ENCODE assay signal across 9 cellular contexts in genomic region chr5:160269017-160269416, GRCh38. TPM values are rescaled to one million over a fixed set of nuclear protein-coding genes. Genes with fewer than 3 reads are reported as not detected.
DNase-seq lines count a peak whose midpoint lies in the region; ATAC-seq and TF ChIP-seq lines count a peak whose summit lies in the region.
"Had no signal": no experiment of that assay in that cellular context is flagged by ENCODE, and none has a peak within 500 bp of the region (broad histone marks: within the 10 kb centered on the region; RNA-seq: fewer than 3 reads in every experiment).

No MANE protein-coding gene starts in this region.

- H3K9me3 Mint-ChIP-seq in stimulated activated effector memory CD8-positive, alpha-beta T cell treated with anti-CD3 and anti-CD28 coated beads, Interleukin-12 subunit alpha, Interleukin-12 subunit beta, amount 100 ng/mL, for 72 hours = no peaks in the 10 kb centered on the region

- no peak for TF ChIP-seq CTCF in HEK293 (tag by site-specific recombination; IDR thresholded peaks at IDR 0.05)
- no peak for TF ChIP-seq CTCF in adrenal gland (IDR thresholded peaks at IDR 0.05)
- TF ChIP-seq CTCF in left ventricle myocardium inferior (IDR thresholded peaks at IDR 0.05; ENCODE audit: borderline replicate concordance) = no peak

- H3K36me3 Mint-ChIP-seq in stimulated activated effector memory CD8-positive, alpha-beta T cell treated with anti-CD3 and anti-CD28 coated beads, Interleukin-12 subunit alpha, Interleukin-12 subunit beta, amount 100 ng/mL, for 72 hours = no peaks in the 10 kb centered on the region

- H3K27ac Mint-ChIP-seq in stimulated activated effector memory CD8-positive, alpha-beta T cell treated with anti-CD3 and anti-CD28 coated beads, Interleukin-12 subunit alpha, Interleukin-12 subunit beta, amount 100 ng/mL, for 72 hours = no peak overlapping the region

- no peaks in the 10 kb centered on the region for H3K4me1 ChIP-seq in HEK293 (ENCODE audit: control insufficient read depth, insufficient read depth, low read length)
- peaks cover 14 to 15% of the 10 kb centered on the region in 2 donors for H3K4me1 ChIP-seq in adrenal gland (replicated peaks in 1 of 2)
- peaks cover 45% of the 10 kb centered on the region for H3K4me1 ChIP-seq in left ventricle myocardium inferior
- H3K4me1 ChIP-seq in skeletal muscle satellite cell (ENCODE audit: control insufficient read depth, insufficient read depth, low read length) = peaks cover 20% of the 10 kb centered on the region

- H3K4me1 Mint-ChIP-seq in stimulated activated effector memory CD8-positive, alpha-beta T cell treated with anti-CD3 and anti-CD28 coated beads, Interleukin-12 subunit alpha, Interleukin-12 subunit beta, amount 100 ng/mL, for 72 hours = no peaks in the 10 kb centered on the region

- no peak for ATAC-seq in stimulated activated effector memory CD8-positive, alpha-beta T cell treated with anti-CD3 and anti-CD28 coated beads, Interleukin-12 subunit alpha, Interleukin-12 subunit beta, amount 100 ng/mL, for 72 hours
- ATAC-seq in HG03460 (IDR thresholded peaks at IDR 0.05; ENCODE audit: unreplicated experiment) = no peak

- H3K27me3 ChIP-seq in adrenal gland (no peaks in the 10 kb centered on the region), left ventricle myocardium inferior (ENCODE audit: low read depth) (no peaks in the 10 kb centered on the region), skeletal muscle satellite cell (ENCODE audit: control insufficient read depth, insufficient read depth, low read length) (no peaks in the 10 kb centered on the region)

- H3K9me3 ChIP-seq in HEK293 (ENCODE audit: control insufficient read depth, insufficient read depth, low read depth, low read length) = no peaks in the 10 kb centered on the region
- no peaks in the 10 kb centered on the region for H3K9me3 ChIP-seq in adrenal gland (replicated peaks in 1 of 3)
- H3K9me3 ChIP-seq in left ventricle myocardium inferior (replicated peaks) = no peaks in the 10 kb centered on the region
- no peaks in the 10 kb centered on the region for H3K9me3 ChIP-seq in skeletal muscle satellite cell (replicated peaks; ENCODE audit: low read length)

- WGBS in adrenal gland, 4 donors = 0 to 20% (median 9%) methylated on average over 2 to 10 of the region's 10 CpGs

- POLR2A ChIA-PET in HEK293 (lab: Yijun Ruan, JAX) = no interaction called here

- CTCF ChIA-PET in HEK293 (lab: Yijun Ruan, JAX) = no interaction called here

- H3K4me3 ChIP-seq in HEK293 (ENCODE audit: low read depth, low read length) (no peak overlapping the region), adrenal gland (no peak overlapping the region), left ventricle myocardium inferior (peak overlapping the region; percentile 40), skeletal muscle satellite cell (ENCODE audit: low read length) (no peak overlapping the region)
- H3K4me3 ChIP-seq: SK-N-MC had no signal

- no peak overlapping the region for H3K4me3 Mint-ChIP-seq in stimulated activated effector memory CD8-positive, alpha-beta T cell treated with anti-CD3 and anti-CD28 coated beads, Interleukin-12 subunit alpha, Interleukin-12 subunit beta, amount 100 ng/mL, for 72 hours

- intact Hi-C loops in adrenal gland (cut with DNase I) (no loop called here), left ventricle myocardium inferior (cut with micrococcal nuclease) (no loop called here)

- H3K27ac ChIP-seq in HEK293 (ENCODE audit: extremely low read depth, low read depth, low read length) (no peak overlapping the region), adrenal gland (peak overlapping the region in 3 of 5 donors; percentile 60 to 70 (median 61)), left ventricle myocardium inferior (replicated peaks) (peak overlapping the region; percentile 79)
- H3K27ac ChIP-seq: SK-N-MC had no signal

- TF ChIP-seq POLR2A in adrenal gland (IDR thresholded peaks at IDR 0.05) = no peak

- H3K36me3 ChIP-seq in HEK293 (ENCODE audit: control insufficient read depth in 2 of 2, insufficient read depth in 1 of 2, low read length in 2 of 2) = no peaks in the 10 kb centered on the region
- H3K36me3 ChIP-seq in adrenal gland (replicated peaks in 1 of 2) = no peaks in the 10 kb centered on the region
- no peaks in the 10 kb centered on the region for H3K36me3 ChIP-seq in left ventricle myocardium inferior
- no peaks in the 10 kb centered on the region for H3K36me3 ChIP-seq in skeletal muscle satellite cell (ENCODE audit: insufficient read depth, low read length)

- H3K4me2 ChIP-seq in skeletal muscle satellite cell (ENCODE audit: low read length) = peak overlapping the region; percentile 34

- H3K9ac ChIP-seq in skeletal muscle satellite cell (ENCODE audit: low read depth, low read length) = peak overlapping the region; percentile 3

- DNase-seq in adrenal gland (peak; percentile 79 to 98 (median 93)), left ventricle myocardium inferior (peak; percentile 90), OCI-M2 (lab: John Stamatoyannopoulos, UW; ENCODE audit: unreplicated experiment) (no peak), NCI-H524 (lab: John Stamatoyannopoulos, UW) (no peak)
- no peak for DNase-seq in stimulated activated effector memory CD8-positive, alpha-beta T cell treated with anti-CD3 and anti-CD28 coated beads, Interleukin-12 subunit alpha, Interleukin-12 subunit beta, amount 100 ng/mL, for 72 hours (ENCODE audit: low spot score in 2 of 2)

TF ChIP-seq in HEK293, 187 proteins besides CTCF, POLR2A, EP300 and RAD21 (continues in another document):
- TF ChIP-seq EGR2 (tag by site-specific recombination; IDR thresholded peaks at IDR 0.05; ENCODE audit: low read depth) = peak; percentile 51; the same call in 1 of the 2 replicates
- TF ChIP-seq ZNF785 (tag by site-specific recombination; IDR thresholded peaks at IDR 0.05) = no peak
- no peak for TF ChIP-seq ZNF16 (tag by site-specific recombination; IDR thresholded peaks at IDR 0.05; ENCODE audit: low read depth)
- TF ChIP-seq TCF7L2 (IDR thresholded peaks at IDR 0.05; ENCODE audit: borderline replicate concordance, low read depth, low read length) = no peak
- peak; percentile 26; the same call in 1 of the 2 replicates for TF ChIP-seq ZNF366 (tag by site-specific recombination; conservative IDR thresholded peaks at IDR 0.05)
- no peak for TF ChIP-seq ZNF510 (tag by site-specific recombination; IDR thresholded peaks at IDR 0.05; ENCODE audit: insufficient replicate concordance)
- no peak for TF ChIP-seq ZNF704 (tag by site-specific recombination; IDR thresholded peaks at IDR 0.05)
- no peak for TF ChIP-seq ZNF600 (tag by site-specific recombination; IDR thresholded peaks at IDR 0.05)
- no peak for TF ChIP-seq ZSCAN5A (tag by site-specific recombination; IDR thresholded peaks at IDR 0.05)
- TF ChIP-seq, protein P1, sequence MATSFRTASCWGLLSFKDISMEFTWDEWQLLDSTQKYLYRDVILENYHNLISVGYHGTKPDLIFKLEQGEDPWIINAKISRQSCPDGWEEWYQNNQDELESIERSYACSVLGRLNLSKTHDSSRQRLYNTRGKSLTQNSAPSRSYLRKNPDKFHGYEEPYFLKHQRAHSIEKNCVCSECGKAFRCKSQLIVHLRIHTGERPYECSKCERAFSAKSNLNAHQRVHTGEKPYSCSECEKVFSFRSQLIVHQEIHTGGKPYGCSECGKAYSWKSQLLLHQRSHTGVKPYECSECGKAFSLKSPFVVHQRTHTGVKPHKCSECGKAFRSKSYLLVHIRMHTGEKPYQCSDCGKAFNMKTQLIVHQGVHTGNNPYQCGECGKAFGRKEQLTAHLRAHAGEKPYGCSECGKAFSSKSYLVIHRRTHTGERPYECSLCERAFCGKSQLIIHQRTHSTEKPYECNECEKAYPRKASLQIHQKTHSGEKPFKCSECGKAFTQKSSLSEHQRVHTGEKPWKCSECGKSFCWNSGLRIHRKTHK (tag by site-specific recombination; IDR thresholded peaks at IDR 0.05) = no peak
- TF ChIP-seq KLF16 (tag by site-specific recombination; IDR thresholded peaks at IDR 0.05) = no peak
- TF ChIP-seq ZNF629 (tag by site-specific recombination; IDR thresholded peaks at IDR 0.05) = peak; percentile 44; the same call in 1 of the 2 replicates
- no peak for TF ChIP-seq ZIC2 (tag by site-specific recombination; IDR thresholded peaks at IDR 0.05)

RNA-seq across cellular contexts. Expression of gene FABP6, which starts 39.7 kb away (rescaled TPM):
- total RNA-seq in adrenal gland (10 to 100 TPM in 2 of 8 donors, 1 to 10 TPM in 5, not detected in 1; 3.1 to 12.8 (median 8.9) TPM), left ventricle myocardium inferior (1.6 TPM)
- 10 to 100 TPM; 12.6 to 29.4 (median 17.4) TPM for polyA plus RNA-seq in adrenal gland
- total RNA-seq in skeletal muscle satellite cell (2012; rRNA removed) = not detected in 2 replicates

RNA-seq across cellular contexts. Expression of gene CCNJL, which starts 43.3 kb away (rescaled TPM):
- total RNA-seq in adrenal gland (10 to 100 TPM in 1 of 8 donors, 1 to 10 TPM in 7; 3.9 to 10.6 (median 5.3) TPM), left ventricle myocardium inferior (6.5 TPM)
- 1 to 10 TPM; 1.7 to 3.3 (median 2.0) TPM for polyA plus RNA-seq in adrenal gland
- 0.44 TPM in 1 of 2 replicates, not detected in the other for total RNA-seq in skeletal muscle satellite cell (2012; rRNA removed)

Comparison
In these comparisons a context has a peak if more than half of its experiments do, and no peak if none do; other contexts are left out.
1. DNase-seq: peak in adrenal gland (7 of 7) and left ventricle myocardium inferior (single experiment); none in stimulated activated effector memory CD8-positive, alpha-beta T cell treated with anti-CD3 and anti-CD28 coated beads, Interleukin-12 subunit alpha, Interleukin-12 subunit beta, amount 100 ng/mL, for 72 hours (0 of 2), OCI-M2 (single experiment) and NCI-H524 (0 of 2).